ENCODE assay signal across 1 cellular context in the genomic region with DNA sequence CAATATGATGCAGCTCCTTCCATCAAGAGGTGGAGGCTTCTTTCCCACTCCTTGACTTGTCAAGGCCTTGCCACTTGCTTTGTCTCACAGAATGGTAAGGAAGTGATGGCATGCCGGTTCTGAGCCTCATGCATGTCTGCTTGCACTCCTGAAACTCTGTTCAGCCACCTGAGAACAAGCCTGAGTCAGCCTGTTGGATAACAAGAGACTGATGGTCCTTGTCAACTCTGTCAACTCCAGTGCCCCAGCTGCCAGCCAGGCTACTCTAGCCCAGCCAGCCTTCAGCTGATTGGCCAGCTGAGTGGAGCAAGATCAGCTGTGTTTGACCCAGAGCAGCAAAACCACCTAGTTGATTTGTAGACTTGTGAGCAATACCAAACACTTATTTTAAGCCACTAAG.
TF ChIP-seq lines count a peak whose summit lies in the region.

No MANE protein-coding gene starts in this region.

TF ChIP-seq in K562, 482 proteins besides CTCF, POLR2A, EP300 and RAD21:
- TF ChIP-seq, protein P1, sequence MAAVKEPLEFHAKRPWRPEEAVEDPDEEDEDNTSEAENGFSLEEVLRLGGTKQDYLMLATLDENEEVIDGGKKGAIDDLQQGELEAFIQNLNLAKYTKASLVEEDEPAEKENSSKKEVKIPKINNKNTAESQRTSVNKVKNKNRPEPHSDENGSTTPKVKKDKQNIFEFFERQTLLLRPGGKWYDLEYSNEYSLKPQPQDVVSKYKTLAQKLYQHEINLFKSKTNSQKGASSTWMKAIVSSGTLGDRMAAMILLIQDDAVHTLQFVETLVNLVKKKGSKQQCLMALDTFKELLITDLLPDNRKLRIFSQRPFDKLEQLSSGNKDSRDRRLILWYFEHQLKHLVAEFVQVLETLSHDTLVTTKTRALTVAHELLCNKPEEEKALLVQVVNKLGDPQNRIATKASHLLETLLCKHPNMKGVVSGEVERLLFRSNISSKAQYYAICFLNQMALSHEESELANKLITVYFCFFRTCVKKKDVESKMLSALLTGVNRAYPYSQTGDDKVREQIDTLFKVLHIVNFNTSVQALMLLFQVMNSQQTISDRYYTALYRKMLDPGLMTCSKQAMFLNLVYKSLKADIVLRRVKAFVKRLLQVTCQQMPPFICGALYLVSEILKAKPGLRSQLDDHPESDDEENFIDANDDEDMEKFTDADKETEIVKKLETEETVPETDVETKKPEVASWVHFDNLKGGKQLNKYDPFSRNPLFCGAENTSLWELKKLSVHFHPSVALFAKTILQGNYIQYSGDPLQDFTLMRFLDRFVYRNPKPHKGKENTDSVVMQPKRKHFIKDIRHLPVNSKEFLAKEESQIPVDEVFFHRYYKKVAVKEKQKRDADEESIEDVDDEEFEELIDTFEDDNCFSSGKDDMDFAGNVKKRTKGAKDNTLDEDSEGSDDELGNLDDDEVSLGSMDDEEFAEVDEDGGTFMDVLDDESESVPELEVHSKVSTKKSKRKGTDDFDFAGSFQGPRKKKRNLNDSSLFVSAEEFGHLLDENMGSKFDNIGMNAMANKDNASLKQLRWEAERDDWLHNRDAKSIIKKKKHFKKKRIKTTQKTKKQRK (IDR thresholded peaks at IDR 0.05; ENCODE audit: borderline replicate concordance, low read depth, low read length), result no peak
- TF ChIP-seq, protein P2, sequence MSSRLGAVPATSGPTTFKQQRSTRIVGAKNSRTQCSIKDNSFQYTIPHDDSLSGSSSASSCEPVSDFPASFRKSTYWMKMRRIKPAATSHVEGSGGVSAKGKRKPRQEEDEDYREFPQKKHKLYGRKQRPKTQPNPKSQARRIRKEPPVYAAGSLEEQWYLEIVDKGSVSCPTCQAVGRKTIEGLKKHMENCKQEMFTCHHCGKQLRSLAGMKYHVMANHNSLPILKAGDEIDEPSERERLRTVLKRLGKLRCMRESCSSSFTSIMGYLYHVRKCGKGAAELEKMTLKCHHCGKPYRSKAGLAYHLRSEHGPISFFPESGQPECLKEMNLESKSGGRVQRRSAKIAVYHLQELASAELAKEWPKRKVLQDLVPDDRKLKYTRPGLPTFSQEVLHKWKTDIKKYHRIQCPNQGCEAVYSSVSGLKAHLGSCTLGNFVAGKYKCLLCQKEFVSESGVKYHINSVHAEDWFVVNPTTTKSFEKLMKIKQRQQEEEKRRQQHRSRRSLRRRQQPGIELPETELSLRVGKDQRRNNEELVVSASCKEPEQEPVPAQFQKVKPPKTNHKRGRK (tag; IDR thresholded peaks at IDR 0.05), result no peak
- TF ChIP-seq CHD2 (IDR thresholded peaks at IDR 0.05; ENCODE audit: low read depth, low read length), result no peak
- TF ChIP-seq, protein P3, sequence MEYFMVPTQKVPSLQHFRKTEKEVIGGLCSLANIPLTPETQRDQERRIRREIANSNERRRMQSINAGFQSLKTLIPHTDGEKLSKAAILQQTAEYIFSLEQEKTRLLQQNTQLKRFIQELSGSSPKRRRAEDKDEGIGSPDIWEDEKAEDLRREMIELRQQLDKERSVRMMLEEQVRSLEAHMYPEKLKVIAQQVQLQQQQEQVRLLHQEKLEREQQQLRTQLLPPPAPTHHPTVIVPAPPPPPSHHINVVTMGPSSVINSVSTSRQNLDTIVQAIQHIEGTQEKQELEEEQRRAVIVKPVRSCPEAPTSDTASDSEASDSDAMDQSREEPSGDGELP (CRISPR knock-in tag; IDR thresholded peaks at IDR 0.05; ENCODE audit: borderline replicate concordance), result peak; percentile 33; the same call in 1 of the 2 replicates
- TF ChIP-seq, protein P4, sequence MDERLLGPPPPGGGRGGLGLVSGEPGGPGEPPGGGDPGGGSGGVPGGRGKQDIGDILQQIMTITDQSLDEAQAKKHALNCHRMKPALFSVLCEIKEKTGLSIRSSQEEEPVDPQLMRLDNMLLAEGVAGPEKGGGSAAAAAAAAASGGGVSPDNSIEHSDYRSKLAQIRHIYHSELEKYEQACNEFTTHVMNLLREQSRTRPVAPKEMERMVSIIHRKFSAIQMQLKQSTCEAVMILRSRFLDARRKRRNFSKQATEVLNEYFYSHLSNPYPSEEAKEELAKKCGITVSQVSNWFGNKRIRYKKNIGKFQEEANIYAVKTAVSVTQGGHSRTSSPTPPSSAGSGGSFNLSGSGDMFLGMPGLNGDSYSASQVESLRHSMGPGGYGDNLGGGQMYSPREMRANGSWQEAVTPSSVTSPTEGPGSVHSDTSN (CRISPR knock-in tag; IDR thresholded peaks at IDR 0.05; ENCODE audit: low read depth), result no peak
- TF ChIP-seq, protein P4 (tag; conservative IDR thresholded peaks at IDR 0.05; ENCODE audit: low read depth), result 0 out of 2 replicates have a peak, but pooled peaks have one; percentile 17
TF ChIP-seq in K562: peak in this region for 2.
